Comparison of ENCODE assay signal across 23 cellular contexts in the genomic region with DNA sequence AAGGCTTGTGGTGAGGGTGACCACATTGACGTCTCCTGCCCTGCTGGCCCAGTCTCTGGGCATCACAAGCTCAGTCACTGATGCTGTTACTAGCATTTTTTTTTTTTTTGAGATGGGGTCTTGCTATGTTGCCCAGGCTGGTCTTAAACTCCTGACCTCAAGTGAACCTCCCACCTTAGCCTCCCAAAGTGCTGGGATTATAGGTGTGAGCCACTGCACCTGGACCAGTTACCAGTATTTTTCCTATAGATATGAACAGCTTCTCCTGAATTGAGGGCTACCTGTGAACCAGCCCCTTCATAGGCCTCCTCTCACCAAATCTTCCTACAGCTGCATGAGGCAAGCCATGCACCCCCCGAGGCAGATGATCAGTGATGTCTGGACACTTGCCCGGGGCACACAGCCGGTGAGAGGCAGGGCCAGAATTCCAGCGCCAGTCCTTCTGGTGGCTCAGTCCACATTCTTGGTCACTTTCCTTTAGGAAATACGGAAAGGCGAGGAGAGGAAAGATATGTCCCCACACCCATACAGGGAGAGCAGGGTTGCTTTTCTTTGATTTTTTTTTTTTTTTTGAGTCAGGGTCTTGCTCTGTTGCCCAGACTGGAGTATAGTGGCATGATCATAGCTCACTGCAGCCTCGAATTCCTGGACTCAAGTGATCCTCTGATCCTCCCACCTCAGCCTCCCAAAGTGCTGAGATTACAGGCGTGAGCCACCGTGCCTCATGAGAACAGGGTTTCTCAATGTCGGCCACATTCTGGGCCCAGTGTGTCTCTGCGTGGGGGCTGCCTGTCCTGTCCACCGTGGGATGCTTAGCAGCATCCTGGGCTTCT. TPM values are rescaled to one million over a fixed set of nuclear protein-coding genes. Genes with fewer than 3 reads are reported as not detected.
DNase-seq lines count a peak whose midpoint lies in the region; ATAC-seq and TF ChIP-seq lines count a peak whose summit lies in the region.
"Had no signal": no experiment of that assay in that cellular context is flagged by ENCODE, and none has a peak within 500 bp of the region (broad histone marks: within the 10 kb centered on the region; RNA-seq: fewer than 3 reads in every experiment).

No MANE protein-coding gene starts in this region.

- no peak for ATAC-seq in WTC11
- ATAC-seq: CD8-positive, alpha-beta T cell; GM12878 had no signal

- peaks cover 3% of the 10 kb centered on the region; the same call in 1 of the 2 replicates for H3K4me1 Mint-ChIP-seq in WTC11
- peaks cover 36% of the 10 kb centered on the region for H3K4me1 Mint-ChIP-seq in nephron progenitor cell
- H3K4me1 Mint-ChIP-seq in activated CD4-positive, alpha-beta T cell treated with anti-CD3 and anti-CD28 coated beads, Interleukin-2, amount 10 ng/mL, durations not matched to agents 7 days and 5 days = no peaks in the 10 kb centered on the region

- H3K9me3 Mint-ChIP-seq in WTC11 = no peaks in the 10 kb centered on the region
- H3K9me3 Mint-ChIP-seq in nephron progenitor cell = no peaks in the 10 kb centered on the region
- H3K9me3 Mint-ChIP-seq in activated CD4-positive, alpha-beta T cell treated with anti-CD3 and anti-CD28 coated beads, Interleukin-2, amount 10 ng/mL, durations not matched to agents 7 days and 5 days = no peaks in the 10 kb centered on the region
- H3K9me3 Mint-ChIP-seq: CD8-positive, alpha-beta T cell had no signal

- POLR2A ChIA-PET in HEK293 (lab: Yijun Ruan, JAX) (interaction anchor here (0.6 kb wide), 1 partner anchor 1470 kb away, joined by 3 read pairs; no protein-coding TSS in a partner anchor), WTC11 (lab: Charles Lee) (interaction anchor here (0.6 kb wide), 1 partner anchor 25 kb away, joined by 3 read pairs; no protein-coding TSS in a partner anchor)
- POLR2A ChIA-PET in activated CD4-positive, alpha-beta T cell treated with anti-CD3 and anti-CD28 coated beads, Interleukin-2, amount 10 ng/mL, durations not matched to agents 7 days and 5 days (lab: Charles Lee) = no interaction called here

- H3K4me3 ChIP-seq in HEK293 (ENCODE audit: low read depth, low read length) = no peak overlapping the region
- H3K4me3 ChIP-seq in H7 (ENCODE audit: insufficient read depth, low read depth, low read length) = no peak overlapping the region
- H3K4me3 ChIP-seq: GM12878, PC-9 had no signal

- H3K4me1 ChIP-seq in HEK293 (ENCODE audit: control insufficient read depth, insufficient read depth, low read length) = no peaks in the 10 kb centered on the region
- H3K4me1 ChIP-seq: Caco-2 had no signal

- no peaks in the 10 kb centered on the region for H3K27me3 ChIP-seq in H7 (ENCODE audit: control insufficient read depth, insufficient read depth, low read length)

- no peak overlapping the region for H3K27ac Mint-ChIP-seq in WTC11
- peak overlapping the region; percentile 78 for H3K27ac Mint-ChIP-seq in nephron progenitor cell
- no peak overlapping the region for H3K27ac Mint-ChIP-seq in activated CD4-positive, alpha-beta T cell treated with anti-CD3 and anti-CD28 coated beads, Interleukin-2, amount 10 ng/mL, durations not matched to agents 7 days and 5 days
- H3K27ac Mint-ChIP-seq: B cell; CD8-positive, alpha-beta T cell had no signal

- no peaks in the 10 kb centered on the region for H3K9me3 ChIP-seq in HEK293 (ENCODE audit: control insufficient read depth, insufficient read depth, low read depth, low read length)
- H3K9me3 ChIP-seq: Caco-2 had no signal

- H3K36me3 ChIP-seq in HEK293 (ENCODE audit: control insufficient read depth in 2 of 2, insufficient read depth in 1 of 2, low read length in 2 of 2) (no peaks in the 10 kb centered on the region), H7 (replicated peaks; ENCODE audit: control insufficient read depth, insufficient read depth, low read length) (no peaks in the 10 kb centered on the region)

- H3K27me3 Mint-ChIP-seq in WTC11 (ENCODE audit: low read depth) (no peaks in the 10 kb centered on the region), nephron progenitor cell (ENCODE audit: low read depth, poor library complexity) (no peaks in the 10 kb centered on the region)
- H3K27me3 Mint-ChIP-seq in activated CD4-positive, alpha-beta T cell treated with anti-CD3 and anti-CD28 coated beads, Interleukin-2, amount 10 ng/mL, durations not matched to agents 7 days and 5 days = no peaks in the 10 kb centered on the region
- H3K27me3 Mint-ChIP-seq: B cell had no signal

- DNase-seq in WTC11 (ENCODE audit: low spot score) = no peak
- DNase-seq in nephron progenitor cell = no peak
- DNase-seq in cortex of kidney (lab: John Stamatoyannopoulos, UW) = no peak
- DNase-seq in activated CD4-positive, alpha-beta T cell treated with anti-CD3 and anti-CD28 coated beads, Interleukin-2, amount 10 ng/mL, durations not matched to agents 7 days and 5 days = no peak
- DNase-seq in stimulated activated CD4-positive, alpha-beta T cell treated with anti-CD3 and anti-CD28 coated beads, Interleukin-2, amount 100 ng/mL, for 24 hours = no peak
- DNase-seq in H7 = no peak
- DNase-seq: Caco-2; CD8-positive, alpha-beta T cell; GDM1; MM.1S; NCI-H1694; NCI-H2029 treated with DMSO at 0.1 percent for 48 hours; NCI-H446 treated with DMSO at 0.1 percent for 48 hours; NCI-H526; NCI-H82; PC-9; SHP77 had no signal

- TF ChIP-seq CTCF in HEK293 (tag by site-specific recombination; IDR thresholded peaks at IDR 0.05) (no peak), WTC11 (IDR thresholded peaks at IDR 0.05) (no peak), nephron progenitor cell (IDR thresholded peaks at IDR 0.05) (no peak)

- H3K4me3 Mint-ChIP-seq in WTC11 = no peak overlapping the region
- H3K4me3 Mint-ChIP-seq in nephron progenitor cell = no peak overlapping the region
- H3K4me3 Mint-ChIP-seq in activated CD4-positive, alpha-beta T cell treated with anti-CD3 and anti-CD28 coated beads, Interleukin-2, amount 10 ng/mL, durations not matched to agents 7 days and 5 days = no peak overlapping the region
- H3K4me3 Mint-ChIP-seq: B cell; CD8-positive, alpha-beta T cell had no signal

- CTCF ChIA-PET in HEK293 (lab: Yijun Ruan, JAX) = interaction anchor here (0.6 to 5.3 kb wide), 4 partner anchors 9 to 218 kb away, joined by 3 to 28 read pairs (median 3); no protein-coding TSS in a partner anchor
- CTCF ChIA-PET in WTC11 (lab: Charles Lee) = interaction anchor here (0.7 to 2.9 kb wide), 4 partner anchors 9 to 83 kb away, joined by 3 to 30 read pairs (median 8); no protein-coding TSS in a partner anchor
- CTCF ChIA-PET in activated CD4-positive, alpha-beta T cell treated with anti-CD3 and anti-CD28 coated beads, Interleukin-2, amount 10 ng/mL, durations not matched to agents 7 days and 5 days (lab: Charles Lee) = interaction anchor here (0.6 to 3.2 kb wide), 6 partner anchors 9 to 345 kb away, joined by 3 to 10 read pairs (median 3); no protein-coding TSS in a partner anchor

- H3K27ac ChIP-seq in HEK293 (ENCODE audit: extremely low read depth, low read depth, low read length) = no peak overlapping the region
- H3K27ac ChIP-seq: C4-2B, KMS-11, PC-9, RWPE1 had no signal

- H3K36me3 Mint-ChIP-seq in WTC11 = no peaks in the 10 kb centered on the region
- H3K36me3 Mint-ChIP-seq in nephron progenitor cell (ENCODE audit: low read depth) = no peaks in the 10 kb centered on the region
- no peaks in the 10 kb centered on the region for H3K36me3 Mint-ChIP-seq in activated CD4-positive, alpha-beta T cell treated with anti-CD3 and anti-CD28 coated beads, Interleukin-2, amount 10 ng/mL, durations not matched to agents 7 days and 5 days (ENCODE audit: low read depth)
- H3K36me3 Mint-ChIP-seq: CD8-positive, alpha-beta T cell had no signal

TF ChIP-seq in HEK293, 187 proteins besides CTCF, POLR2A, EP300 and RAD21:
- TF ChIP-seq ZNF121 (tag by site-specific recombination; IDR thresholded peaks at IDR 0.05) (peak; percentile 89), KLF8 (tag by site-specific recombination; IDR thresholded peaks at IDR 0.05) (no peak)

TF ChIP-seq in WTC11, 78 proteins besides CTCF, POLR2A, EP300 and RAD21:
- TF ChIP-seq ZNF121 (CRISPR knock-in tag; IDR thresholded peaks at IDR 0.05) (peak; percentile 70), MYBL2 (CRISPR knock-in tag; IDR thresholded peaks at IDR 0.05) (no peak)
- TF ChIP-seq, protein P1, sequence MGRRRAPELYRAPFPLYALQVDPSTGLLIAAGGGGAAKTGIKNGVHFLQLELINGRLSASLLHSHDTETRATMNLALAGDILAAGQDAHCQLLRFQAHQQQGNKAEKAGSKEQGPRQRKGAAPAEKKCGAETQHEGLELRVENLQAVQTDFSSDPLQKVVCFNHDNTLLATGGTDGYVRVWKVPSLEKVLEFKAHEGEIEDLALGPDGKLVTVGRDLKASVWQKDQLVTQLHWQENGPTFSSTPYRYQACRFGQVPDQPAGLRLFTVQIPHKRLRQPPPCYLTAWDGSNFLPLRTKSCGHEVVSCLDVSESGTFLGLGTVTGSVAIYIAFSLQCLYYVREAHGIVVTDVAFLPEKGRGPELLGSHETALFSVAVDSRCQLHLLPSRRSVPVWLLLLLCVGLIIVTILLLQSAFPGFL (CRISPR knock-in tag; IDR thresholded peaks at IDR 0.05; ENCODE audit: borderline replicate concordance) = no peak

RNA-seq across cellular contexts. Expression of a gene that starts 50.7 kb away (rescaled TPM):
- total RNA-seq in WTC11 (2021) = 132 to 146 TPM (median 144 TPM) in 3 replicates
- total RNA-seq in activated CD4-positive, alpha-beta T cell treated with anti-CD3 and anti-CD28 coated beads, Interleukin-2, amount 10 ng/mL, durations not matched to agents 7 days and 5 days = 100 to 1,000 TPM; 111 to 144 TPM
- total RNA-seq in H7 (2014; rRNA removed; shearing (Covaris generic)) = 65.1 and 72.9 TPM in 2 replicates
